6 cellular contexts compared by ENCODE assay signal in genomic region chr14:46499521-46499920, GRCh38.
"Had no signal": no experiment of that assay in that cellular context is flagged by ENCODE, and none has a peak within 500 bp of the region (broad histone marks: within the 10 kb centered on the region; RNA-seq: fewer than 3 reads in every experiment).

No MANE protein-coding gene starts in this region.

- H3K4me3 ChIP-seq: GM23338, K562 had no signal

- DNase-seq: H9, HCEC 1CT, IMR-90, KG1 had no signal
